21 cellular contexts compared by ENCODE assay signal in the genomic region with DNA sequence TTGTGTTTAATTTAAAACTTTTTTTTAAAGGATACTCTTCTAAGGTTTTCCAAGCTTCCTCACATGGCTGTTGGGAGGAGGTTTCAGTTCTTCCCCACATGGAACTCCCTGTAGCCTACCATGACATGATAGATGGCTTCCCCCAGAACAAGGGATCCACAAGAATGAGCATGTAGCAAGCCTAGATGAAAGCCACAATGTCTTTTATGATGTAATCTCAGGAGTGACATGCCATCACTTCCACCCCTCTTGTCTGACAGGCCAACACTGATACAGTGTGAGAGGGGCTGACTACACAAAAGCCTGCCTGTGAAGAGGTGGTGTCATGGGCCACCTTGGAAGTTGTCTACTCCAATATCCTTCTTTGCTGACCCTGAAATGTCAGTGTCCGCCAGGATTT. TPM values are rescaled to one million over a fixed set of nuclear protein-coding genes. Genes with fewer than 3 reads are reported as not detected.
"Had no signal": no experiment of that assay in that cellular context is flagged by ENCODE, and none has a peak within 500 bp of the region (broad histone marks: within the 10 kb centered on the region; RNA-seq: fewer than 3 reads in every experiment).

No MANE protein-coding gene starts in this region.

- H3K9me3 ChIP-seq: spleen, tibial nerve had no signal

- H3K27ac ChIP-seq: cardiac muscle cell, parathyroid adenoma, spleen, tibial nerve, VCaP had no signal

- H3K27me3 ChIP-seq: spleen, tibial nerve had no signal

- H3K36me3 ChIP-seq: cardiac muscle cell, spleen, tibial nerve had no signal

- H3K4me3 Mint-ChIP-seq: activated naive CD8-positive, alpha-beta T cell; activated T-cell treated with anti-CD3 and anti-CD28 coated beads, Interleukin-2, amount 50 U/mL, for 4 hours; effector memory CD8-positive, alpha-beta T cell; mesothelial cell of epicardium; nephron had no signal

- H3K9me3 Mint-ChIP-seq: activated T-cell treated with anti-CD3 and anti-CD28 coated beads, Interleukin-2, amount 50 U/mL, for 4 hours; effector memory CD8-positive, alpha-beta T cell; mesothelial cell of epicardium; nephron had no signal

- H3K4me3 ChIP-seq: cardiac muscle cell, lung, spleen, tibial nerve had no signal

- H3K27me3 Mint-ChIP-seq: activated naive CD8-positive, alpha-beta T cell; effector memory CD8-positive, alpha-beta T cell had no signal

- H3K4me1 Mint-ChIP-seq: mesothelial cell of epicardium had no signal

- H3K36me3 Mint-ChIP-seq: activated naive CD8-positive, alpha-beta T cell; mesothelial cell of epicardium had no signal

- H3K27ac Mint-ChIP-seq: activated naive CD8-positive, alpha-beta T cell; effector memory CD8-positive, alpha-beta T cell; mesothelial cell of epicardium; nephron had no signal

- DNase-seq: activated CD4-positive, alpha-beta T cell treated with anti-CD3 and anti-CD28 coated beads for 1 hour; activated CD4-positive, alpha-beta T cell treated with anti-CD3 and anti-CD28 coated beads, Interleukin-2, amount 50 U/mL, for 48 hours; activated effector memory CD4-positive, alpha-beta T cell treated with Interleukin-2 at 50 U/mL for 16 hours; activated T-cell treated with anti-CD3 and anti-CD28 coated beads, Interleukin-2, amount 50 U/mL, for 4 hours; amygdala; dermis blood vessel endothelial cell; effector memory CD8-positive, alpha-beta T cell; foreskin fibroblast; hippocampal formation; kidney; spleen; stimulated activated naive CD4-positive, alpha-beta T cell had no signal

RNA-seq across cellular contexts. Expression of a gene that starts 32.0 kb away (rescaled TPM):
- total RNA-seq: T-helper 1 cell treated with Interleukin-12 subunit alpha and Interleukin-12 subunit beta and Interleukin-4 antibody, amounts not matched to agents 30 ng/mL and 1 ng/mL, for 36 hours had no signal
